In the genomic region with DNA sequence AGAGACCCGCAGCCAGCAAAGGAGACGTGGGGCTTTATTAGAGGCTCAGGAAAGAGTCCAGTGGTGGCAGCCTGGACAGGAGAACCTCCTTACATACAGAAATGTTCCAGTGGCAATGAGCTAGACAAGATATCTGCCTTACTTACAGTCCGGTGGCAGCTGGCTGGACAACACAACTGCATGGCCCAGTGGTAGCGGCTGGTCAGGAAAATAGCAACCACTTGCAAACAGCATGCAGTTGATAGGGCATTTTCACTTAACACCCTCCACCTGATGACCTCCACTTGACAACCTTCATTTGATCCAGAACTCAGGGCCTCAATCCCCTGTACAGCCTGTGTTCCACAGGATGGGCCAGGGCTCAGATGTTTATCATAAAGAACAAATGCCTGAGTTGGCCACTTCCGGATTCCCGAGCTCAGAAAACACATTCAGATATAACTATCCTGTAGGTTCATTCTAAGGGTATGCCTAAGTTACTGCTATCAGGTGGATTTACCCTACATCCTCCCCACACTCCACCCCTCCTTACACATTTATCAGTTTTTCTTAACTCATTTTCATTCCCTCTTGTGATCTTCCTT, we compare ENCODE assay signal across 33 cellular contexts.
"Had no signal": no experiment of that assay in that cellular context is flagged by ENCODE, and none has a peak within 500 bp of the region (broad histone marks: within the 10 kb centered on the region; RNA-seq: fewer than 3 reads in every experiment).

No MANE protein-coding gene starts in this region.

- FAIRE-seq: astrocyte, RCC 7860 had no signal

- H3K36me3 Mint-ChIP-seq: activated naive CD4-positive, alpha-beta T cell treated with anti-CD3 and anti-CD28 coated beads, Interleukin-2, amount 50 U/mL, for 24 hours; activated naive CD8-positive, alpha-beta T cell treated with anti-CD3 and anti-CD28 coated beads, Interleukin-2, amount 10 ng/mL, durations not matched to agents 7 days and 5 days had no signal

- H3K4me3 Mint-ChIP-seq: activated CD4-positive, alpha-beta T cell treated with anti-CD3 and anti-CD28 coated beads for 36 hours; activated CD4-positive, alpha-beta T cell treated with anti-CD3 and anti-CD28 coated beads, Interleukin-2, amount 10 ng/mL, durations not matched to agents 7 days and 5 days; activated CD8-positive, alpha-beta T cell treated with anti-CD3 and anti-CD28 coated beads, Interleukin-2, amount 10 ng/mL, durations not matched to agents 7 days and 5 days; activated naive CD4-positive, alpha-beta T cell treated with anti-CD3 and anti-CD28 coated beads, Interleukin-2, amount 50 U/mL, for 24 hours; activated naive CD8-positive, alpha-beta T cell treated with anti-CD3 and anti-CD28 coated beads, Interleukin-2, amount 10 ng/mL, durations not matched to agents 7 days and 5 days; activated T-cell treated with anti-CD3 and anti-CD28 coated beads, Interleukin-2, amount 50 U/mL, for 24 hours had no signal

- H3K27me3 ChIP-seq: body of pancreas, breast epithelium had no signal

- DNase-seq: activated CD4-positive, alpha-beta T cell treated with anti-CD3 and anti-CD28 coated beads for 36 hours; activated CD4-positive, alpha-beta T cell treated with anti-CD3 and anti-CD28 coated beads, Interleukin-2, amount 10 ng/mL, durations not matched to agents 7 days and 5 days; activated CD4-positive, alpha-beta T cell treated with anti-CD3 and anti-CD28 coated beads, Interleukin-2, amount 50 U/mL, for 48 hours; activated CD8-positive, alpha-beta T cell treated with anti-CD3 and anti-CD28 coated beads, Interleukin-2, amount 10 ng/mL, durations not matched to agents 7 days and 5 days; activated gamma-delta T cell; activated naive CD4-positive, alpha-beta T cell treated with Interleukin-2 at 50 U/mL for 16 hours; activated naive CD8-positive, alpha-beta T cell treated with anti-CD3 and anti-CD28 coated beads, Interleukin-2, amount 10 ng/mL, durations not matched to agents 7 days and 5 days; activated T-cell treated with anti-CD3 and anti-CD28 coated beads, Interleukin-2, amount 50 U/mL, for 24 hours; body of pancreas; NCI-H1092 treated with DMSO at 0.1 percent for 48 hours; NCI-H1417; NCI-H146; NCI-H187 treated with DMSO at 0.1 percent for 48 hours; NCI-H2081; NCI-H2171 treated with DMSO at 0.1 percent for 48 hours; NCI-H2227 treated with DMSO at 0.1 percent for 48 hours; NCI-H446 treated with DMSO at 0.1 percent for 48 hours; NCI-H524 treated with DMSO at 0.1 percent for 48 hours; NK-92 treated with Interleukin-12 subunit alpha and Interleukin-12 subunit beta, amount 100 ng/mL, for 24 hours; PC-3; SIG-M5; SW 1271; T-helper 1 cell; T-helper 2 cell; T-helper 9 cell had no signal

- H3K9me3 ChIP-seq: body of pancreas, breast epithelium had no signal

- H3K9me3 Mint-ChIP-seq: activated CD4-positive, alpha-beta T cell treated with anti-CD3 and anti-CD28 coated beads, Interleukin-2, amount 10 ng/mL, durations not matched to agents 7 days and 5 days; activated naive CD4-positive, alpha-beta T cell treated with anti-CD3 and anti-CD28 coated beads, Interleukin-2, amount 50 U/mL, for 24 hours; activated naive CD8-positive, alpha-beta T cell treated with anti-CD3 and anti-CD28 coated beads, Interleukin-2, amount 10 ng/mL, durations not matched to agents 7 days and 5 days; activated T-cell treated with anti-CD3 and anti-CD28 coated beads, Interleukin-2, amount 50 U/mL, for 24 hours; activated T-helper 2 cell treated with anti-CD3 and anti-CD28 coated beads, Interferon-gamma antibody, Interleukin-2, Interleukin-4, amounts not matched to agents 10 μg/mL and 5 μg/mL and 100 μg/mL, durations not matched to agents 14 hours and 24 hours and 36 hours had no signal

- H3K36me3 ChIP-seq: breast epithelium had no signal

- H3K4me1 Mint-ChIP-seq: activated CD4-positive, alpha-beta T cell treated with anti-CD3 and anti-CD28 coated beads for 36 hours; activated CD4-positive, alpha-beta T cell treated with anti-CD3 and anti-CD28 coated beads, Interleukin-2, amount 10 ng/mL, durations not matched to agents 7 days and 5 days; activated naive CD4-positive, alpha-beta T cell treated with anti-CD3 and anti-CD28 coated beads, Interleukin-2, amount 50 U/mL, for 24 hours; activated naive CD8-positive, alpha-beta T cell treated with anti-CD3 and anti-CD28 coated beads, Interleukin-2, amount 10 ng/mL, durations not matched to agents 7 days and 5 days had no signal

- H3K27ac ChIP-seq: body of pancreas, breast epithelium, RWPE1 had no signal

- H3K4me1 ChIP-seq: breast epithelium had no signal

- ATAC-seq: activated CD4-positive, alpha-beta T cell treated with anti-CD3 and anti-CD28 coated beads for 36 hours; activated CD4-positive, CD25-positive, alpha-beta regulatory T cell treated with anti-CD3 and anti-CD28 coated beads, Interleukin-2, amount 50 U/mL, for 24 hours; activated CD8-positive, alpha-beta T cell treated with anti-CD3 and anti-CD28 coated beads, Interleukin-2, amount 10 ng/mL, durations not matched to agents 7 days and 5 days; body of pancreas; PC-3; Right ventricle myocardium inferior had no signal

- H3K27ac Mint-ChIP-seq: activated CD4-positive, alpha-beta T cell treated with anti-CD3 and anti-CD28 coated beads for 36 hours; activated CD4-positive, alpha-beta T cell treated with anti-CD3 and anti-CD28 coated beads, Interleukin-2, amount 10 ng/mL, durations not matched to agents 7 days and 5 days; activated CD8-positive, alpha-beta T cell treated with anti-CD3 and anti-CD28 coated beads, Interleukin-2, amount 10 ng/mL, durations not matched to agents 7 days and 5 days; activated naive CD4-positive, alpha-beta T cell treated with anti-CD3 and anti-CD28 coated beads, Interleukin-2, amount 50 U/mL, for 24 hours; activated naive CD8-positive, alpha-beta T cell treated with anti-CD3 and anti-CD28 coated beads, Interleukin-2, amount 10 ng/mL, durations not matched to agents 7 days and 5 days; activated T-cell treated with anti-CD3 and anti-CD28 coated beads, Interleukin-2, amount 50 U/mL, for 24 hours; activated T-helper 2 cell treated with anti-CD3 and anti-CD28 coated beads, Interferon-gamma antibody, Interleukin-2, Interleukin-4, amounts not matched to agents 10 μg/mL and 5 μg/mL and 100 μg/mL, durations not matched to agents 14 hours and 24 hours and 36 hours had no signal

- H3K4me3 ChIP-seq: body of pancreas, breast epithelium had no signal
